1 cellular context compared by ENCODE assay signal in the genomic region with DNA sequence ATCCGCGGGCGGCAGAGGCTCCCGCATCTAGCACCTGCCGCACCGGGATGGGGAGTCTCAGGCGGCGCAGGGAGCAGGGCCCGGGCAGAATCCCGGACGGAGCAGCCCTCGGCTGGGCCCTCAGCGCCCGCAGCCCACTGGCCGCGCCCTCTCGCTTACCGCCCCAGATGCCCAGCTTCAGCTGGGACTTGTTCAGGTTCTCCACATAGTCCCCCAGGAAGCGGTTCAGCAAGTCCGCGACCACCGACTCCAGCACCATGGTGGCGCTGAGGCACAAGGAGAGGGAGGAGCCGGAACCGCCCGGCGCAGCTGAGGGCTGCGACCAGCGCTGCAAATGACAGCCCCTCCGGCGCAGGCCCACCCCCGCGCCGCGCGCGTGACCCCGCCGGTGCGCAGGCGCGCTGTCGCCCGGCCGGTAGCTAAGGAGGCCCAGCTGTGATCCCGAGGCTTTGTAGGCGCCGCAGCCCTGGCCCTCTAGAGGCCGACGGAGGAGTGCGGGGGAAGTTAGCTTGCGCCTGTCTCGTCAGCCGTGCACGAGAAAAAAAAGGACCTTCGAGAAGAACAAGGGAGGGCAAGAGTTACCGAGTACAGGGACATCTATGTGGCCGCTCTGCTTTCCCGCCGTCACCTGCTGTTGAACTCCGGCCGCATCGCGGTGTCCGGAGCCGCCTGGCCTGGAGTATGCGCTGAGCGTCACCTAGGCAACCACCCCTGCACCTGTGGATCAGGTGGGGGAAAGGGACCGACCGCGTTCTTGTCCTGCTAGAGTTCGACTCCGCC.
A peak's percentile ranks its signal among the peaks of the same experiment; 100 is the strongest.
TF ChIP-seq lines count a peak whose summit lies in the region.

A gene with protein sequence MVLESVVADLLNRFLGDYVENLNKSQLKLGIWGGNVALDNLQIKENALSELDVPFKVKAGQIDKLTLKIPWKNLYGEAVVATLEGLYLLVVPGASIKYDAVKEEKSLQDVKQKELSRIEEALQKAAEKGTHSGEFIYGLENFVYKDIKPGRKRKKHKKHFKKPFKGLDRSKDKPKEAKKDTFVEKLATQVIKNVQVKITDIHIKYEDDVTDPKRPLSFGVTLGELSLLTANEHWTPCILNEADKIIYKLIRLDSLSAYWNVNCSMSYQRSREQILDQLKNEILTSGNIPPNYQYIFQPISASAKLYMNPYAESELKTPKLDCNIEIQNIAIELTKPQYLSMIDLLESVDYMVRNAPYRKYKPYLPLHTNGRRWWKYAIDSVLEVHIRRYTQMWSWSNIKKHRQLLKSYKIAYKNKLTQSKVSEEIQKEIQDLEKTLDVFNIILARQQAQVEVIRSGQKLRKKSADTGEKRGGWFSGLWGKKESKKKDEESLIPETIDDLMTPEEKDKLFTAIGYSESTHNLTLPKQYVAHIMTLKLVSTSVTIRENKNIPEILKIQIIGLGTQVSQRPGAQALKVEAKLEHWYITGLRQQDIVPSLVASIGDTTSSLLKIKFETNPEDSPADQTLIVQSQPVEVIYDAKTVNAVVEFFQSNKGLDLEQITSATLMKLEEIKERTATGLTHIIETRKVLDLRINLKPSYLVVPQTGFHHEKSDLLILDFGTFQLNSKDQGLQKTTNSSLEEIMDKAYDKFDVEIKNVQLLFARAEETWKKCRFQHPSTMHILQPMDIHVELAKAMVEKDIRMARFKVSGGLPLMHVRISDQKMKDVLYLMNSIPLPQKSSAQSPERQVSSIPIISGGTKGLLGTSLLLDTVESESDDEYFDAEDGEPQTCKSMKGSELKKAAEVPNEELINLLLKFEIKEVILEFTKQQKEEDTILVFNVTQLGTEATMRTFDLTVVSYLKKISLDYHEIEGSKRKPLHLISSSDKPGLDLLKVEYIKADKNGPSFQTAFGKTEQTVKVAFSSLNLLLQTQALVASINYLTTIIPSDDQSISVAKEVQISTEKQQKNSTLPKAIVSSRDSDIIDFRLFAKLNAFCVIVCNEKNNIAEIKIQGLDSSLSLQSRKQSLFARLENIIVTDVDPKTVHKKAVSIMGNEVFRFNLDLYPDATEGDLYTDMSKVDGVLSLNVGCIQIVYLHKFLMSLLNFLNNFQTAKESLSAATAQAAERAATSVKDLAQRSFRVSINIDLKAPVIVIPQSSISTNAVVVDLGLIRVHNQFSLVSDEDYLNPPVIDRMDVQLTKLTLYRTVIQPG (N-terminal part only) (minus strand): TSS at position 332 of the 780 bp plus-strand sequence. CDS start 73 bp downstream, at position 259.

TF ChIP-seq in K562, 482 proteins besides CTCF, POLR2A, EP300 and RAD21 (continued from another document and continues in another):
- TF ChIP-seq, protein P1, sequence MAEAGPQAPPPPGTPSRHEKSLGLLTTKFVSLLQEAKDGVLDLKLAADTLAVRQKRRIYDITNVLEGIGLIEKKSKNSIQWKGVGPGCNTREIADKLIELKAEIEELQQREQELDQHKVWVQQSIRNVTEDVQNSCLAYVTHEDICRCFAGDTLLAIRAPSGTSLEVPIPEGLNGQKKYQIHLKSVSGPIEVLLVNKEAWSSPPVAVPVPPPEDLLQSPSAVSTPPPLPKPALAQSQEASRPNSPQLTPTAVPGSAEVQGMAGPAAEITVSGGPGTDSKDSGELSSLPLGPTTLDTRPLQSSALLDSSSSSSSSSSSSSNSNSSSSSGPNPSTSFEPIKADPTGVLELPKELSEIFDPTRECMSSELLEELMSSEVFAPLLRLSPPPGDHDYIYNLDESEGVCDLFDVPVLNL (CRISPR knock-in tag; IDR thresholded peaks at IDR 0.05; ENCODE audit: low read depth), result no peak
- TF ChIP-seq ZFX (CRISPR knock-in tag; IDR thresholded peaks at IDR 0.05), result peak; percentile 88
- TF ChIP-seq SIN3B (IDR thresholded peaks at IDR 0.05; ENCODE audit: low read depth), result peak; percentile 33; the same call in 1 of the 2 replicates
- no peak for TF ChIP-seq ZBED1 (IDR thresholded peaks at IDR 0.05)
- TF ChIP-seq SMARCB1 (IDR thresholded peaks at IDR 0.05; ENCODE audit: insufficient read length, low read depth), result no peak
- no peak for TF ChIP-seq CBFA2T2 (conservative IDR thresholded peaks at IDR 0.05)
- no peak for TF ChIP-seq KDM4B (IDR thresholded peaks at IDR 0.05; ENCODE audit: borderline replicate concordance in 2 of 2, low read depth in 1 of 2)
- TF ChIP-seq, protein P2, sequence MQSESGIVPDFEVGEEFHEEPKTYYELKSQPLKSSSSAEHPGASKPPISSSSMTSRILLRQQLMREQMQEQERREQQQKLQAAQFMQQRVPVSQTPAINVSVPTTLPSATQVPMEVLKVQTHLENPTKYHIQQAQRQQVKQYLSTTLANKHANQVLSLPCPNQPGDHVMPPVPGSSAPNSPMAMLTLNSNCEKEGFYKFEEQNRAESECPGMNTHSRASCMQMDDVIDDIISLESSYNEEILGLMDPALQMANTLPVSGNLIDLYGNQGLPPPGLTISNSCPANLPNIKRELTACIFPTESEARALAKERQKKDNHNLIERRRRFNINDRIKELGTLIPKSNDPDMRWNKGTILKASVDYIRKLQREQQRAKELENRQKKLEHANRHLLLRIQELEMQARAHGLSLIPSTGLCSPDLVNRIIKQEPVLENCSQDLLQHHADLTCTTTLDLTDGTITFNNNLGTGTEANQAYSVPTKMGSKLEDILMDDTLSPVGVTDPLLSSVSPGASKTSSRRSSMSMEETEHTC (IDR thresholded peaks at IDR 0.05), result peak; percentile 98
- no peak for TF ChIP-seq ZNF717 (CRISPR knock-in tag; IDR thresholded peaks at IDR 0.05)
- TF ChIP-seq, protein P3, sequence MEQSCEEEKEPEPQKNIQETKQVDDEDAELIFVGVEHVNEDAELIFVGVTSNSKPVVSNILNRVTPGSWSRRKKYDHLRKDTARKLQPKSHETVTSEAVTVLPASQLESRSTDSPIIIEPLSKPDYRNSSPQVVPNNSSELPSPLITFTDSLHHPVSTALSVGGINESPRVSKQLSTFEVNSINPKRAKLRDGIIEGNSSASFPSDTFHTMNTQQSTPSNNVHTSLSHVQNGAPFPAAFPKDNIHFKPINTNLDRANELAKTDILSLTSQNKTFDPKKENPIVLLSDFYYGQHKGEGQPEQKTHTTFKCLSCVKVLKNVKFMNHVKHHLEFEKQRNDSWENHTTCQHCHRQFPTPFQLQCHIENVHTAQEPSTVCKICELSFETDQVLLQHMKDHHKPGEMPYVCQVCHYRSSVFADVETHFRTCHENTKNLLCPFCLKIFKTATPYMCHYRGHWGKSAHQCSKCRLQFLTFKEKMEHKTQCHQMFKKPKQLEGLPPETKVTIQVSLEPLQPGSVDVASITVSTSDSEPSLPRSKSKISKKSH (CRISPR knock-in tag; IDR thresholded peaks at IDR 0.05), result no peak
- TF ChIP-seq ZNF224 (CRISPR knock-in tag; IDR thresholded peaks at IDR 0.05), result no peak
- TF ChIP-seq NCOA1 (IDR thresholded peaks at IDR 0.05; ENCODE audit: low read depth), result no peak
- TF ChIP-seq, protein P4, sequence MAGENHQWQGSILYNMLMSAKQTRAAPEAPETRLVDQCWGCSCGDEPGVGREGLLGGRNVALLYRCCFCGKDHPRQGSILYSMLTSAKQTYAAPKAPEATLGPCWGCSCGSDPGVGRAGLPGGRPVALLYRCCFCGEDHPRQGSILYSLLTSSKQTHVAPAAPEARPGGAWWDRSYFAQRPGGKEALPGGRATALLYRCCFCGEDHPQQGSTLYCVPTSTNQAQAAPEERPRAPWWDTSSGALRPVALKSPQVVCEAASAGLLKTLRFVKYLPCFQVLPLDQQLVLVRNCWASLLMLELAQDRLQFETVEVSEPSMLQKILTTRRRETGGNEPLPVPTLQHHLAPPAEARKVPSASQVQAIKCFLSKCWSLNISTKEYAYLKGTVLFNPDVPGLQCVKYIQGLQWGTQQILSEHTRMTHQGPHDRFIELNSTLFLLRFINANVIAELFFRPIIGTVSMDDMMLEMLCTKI (IDR thresholded peaks at IDR 0.05; ENCODE audit: partially characterized antibody), result no peak
- no peak for TF ChIP-seq TCFL5 (CRISPR knock-in tag; conservative IDR thresholded peaks at IDR 0.05)
- TF ChIP-seq VEZF1 (CRISPR knock-in tag; IDR thresholded peaks at IDR 0.05), result peak; percentile 72
- peak; percentile 49; the same call in 1 of the 2 replicates for TF ChIP-seq TGIF2 (CRISPR knock-in tag; IDR thresholded peaks at IDR 0.05)
- no peak for TF ChIP-seq HSF4 (CRISPR knock-in tag; IDR thresholded peaks at IDR 0.05; ENCODE audit: borderline replicate concordance)
- no peak for TF ChIP-seq ATF4 (CRISPR knock-in tag; IDR thresholded peaks at IDR 0.05)
- TF ChIP-seq CGGBP1 (CRISPR knock-in tag; IDR thresholded peaks at IDR 0.05), result no peak
- no peak for TF ChIP-seq CSDE1 (IDR thresholded peaks at IDR 0.05)
- no peak for TF ChIP-seq ZHX1 (conservative IDR thresholded peaks at IDR 0.05; ENCODE audit: low read length)
- peak; percentile 39; the same call in 1 of the 2 replicates for TF ChIP-seq CHD2 (IDR thresholded peaks at IDR 0.05; ENCODE audit: low read depth, low read length)
- no peak for TF ChIP-seq SREBF1 (IDR thresholded peaks at IDR 0.05; ENCODE audit: borderline replicate concordance, low read depth, low read length)
- TF ChIP-seq, protein P5, sequence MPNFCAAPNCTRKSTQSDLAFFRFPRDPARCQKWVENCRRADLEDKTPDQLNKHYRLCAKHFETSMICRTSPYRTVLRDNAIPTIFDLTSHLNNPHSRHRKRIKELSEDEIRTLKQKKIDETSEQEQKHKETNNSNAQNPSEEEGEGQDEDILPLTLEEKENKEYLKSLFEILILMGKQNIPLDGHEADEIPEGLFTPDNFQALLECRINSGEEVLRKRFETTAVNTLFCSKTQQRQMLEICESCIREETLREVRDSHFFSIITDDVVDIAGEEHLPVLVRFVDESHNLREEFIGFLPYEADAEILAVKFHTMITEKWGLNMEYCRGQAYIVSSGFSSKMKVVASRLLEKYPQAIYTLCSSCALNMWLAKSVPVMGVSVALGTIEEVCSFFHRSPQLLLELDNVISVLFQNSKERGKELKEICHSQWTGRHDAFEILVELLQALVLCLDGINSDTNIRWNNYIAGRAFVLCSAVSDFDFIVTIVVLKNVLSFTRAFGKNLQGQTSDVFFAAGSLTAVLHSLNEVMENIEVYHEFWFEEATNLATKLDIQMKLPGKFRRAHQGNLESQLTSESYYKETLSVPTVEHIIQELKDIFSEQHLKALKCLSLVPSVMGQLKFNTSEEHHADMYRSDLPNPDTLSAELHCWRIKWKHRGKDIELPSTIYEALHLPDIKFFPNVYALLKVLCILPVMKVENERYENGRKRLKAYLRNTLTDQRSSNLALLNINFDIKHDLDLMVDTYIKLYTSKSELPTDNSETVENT (CRISPR knock-in tag; IDR thresholded peaks at IDR 0.05), result peak; percentile 61; the same call in 1 of the 2 replicates
- TF ChIP-seq MTF1 (CRISPR knock-in tag; IDR thresholded peaks at IDR 0.05; ENCODE audit: borderline replicate concordance), result no peak
- TF ChIP-seq HNRNPK (IDR thresholded peaks at IDR 0.05; ENCODE audit: low read depth, low read length, poor library complexity, severe bottlenecking), result peak; percentile 67
- TF ChIP-seq, protein P6, sequence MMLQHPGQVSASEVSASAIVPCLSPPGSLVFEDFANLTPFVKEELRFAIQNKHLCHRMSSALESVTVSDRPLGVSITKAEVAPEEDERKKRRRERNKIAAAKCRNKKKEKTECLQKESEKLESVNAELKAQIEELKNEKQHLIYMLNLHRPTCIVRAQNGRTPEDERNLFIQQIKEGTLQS (IDR thresholded peaks at IDR 0.05), result no peak
- TF ChIP-seq, protein P6 (CRISPR knock-in tag; conservative IDR thresholded peaks at IDR 0.05), result no peak
- peak; percentile 84 for TF ChIP-seq RBBP5 (IDR thresholded peaks at IDR 0.05; ENCODE audit: borderline replicate concordance, insufficient read depth, low read length, poor library complexity, severe bottlenecking)
- peak; percentile 16; the same call in 1 of the 2 replicates for TF ChIP-seq MAFK (IDR thresholded peaks at IDR 0.05; ENCODE audit: low read length)
- no peak; a peak in 1 of 4 replicates for TF ChIP-seq ETV6 (IDR thresholded peaks at IDR 0.05; ENCODE audit: borderline replicate concordance in 1 of 2, low read depth in 2 of 2, low read length in 1 of 2)
- TF ChIP-seq ETV6 (CRISPR knock-in tag; IDR thresholded peaks at IDR 0.05; ENCODE audit: borderline replicate concordance), result no peak
- no peak for TF ChIP-seq CHD1 (IDR thresholded peaks at IDR 0.05; ENCODE audit: low read length)
- TF ChIP-seq ZNF165 (CRISPR knock-in tag; IDR thresholded peaks at IDR 0.05; ENCODE audit: borderline replicate concordance), result no peak
- TF ChIP-seq ARNT (IDR thresholded peaks at IDR 0.05), result no peak
